In the genomic region with DNA sequence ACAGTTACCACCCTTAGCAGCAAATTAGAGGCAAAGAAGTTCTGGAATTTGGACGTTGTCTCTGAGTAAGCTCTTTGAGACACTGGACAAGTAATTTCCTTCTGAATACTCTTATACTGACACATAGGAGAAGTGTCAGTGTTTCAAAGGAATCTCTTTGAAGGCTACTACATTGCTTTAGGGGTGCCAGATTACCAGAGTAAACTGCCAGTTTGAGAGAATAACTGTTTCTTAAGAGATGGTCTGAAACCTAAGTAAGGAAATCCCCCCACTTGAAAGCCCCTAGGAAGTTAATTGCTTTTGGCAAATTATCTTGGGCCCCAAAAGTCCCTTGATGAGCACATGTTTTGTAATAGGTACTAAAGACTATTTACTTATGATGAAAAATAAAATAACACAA, we compare ENCODE assay signal across 10 cellular contexts. TPM values are rescaled to one million over a fixed set of nuclear protein-coding genes. Genes with fewer than 3 reads are reported as not detected.
DNase-seq lines count a peak whose midpoint lies in the region; ATAC-seq lines count a peak whose summit lies in the region.
"Had no signal": no experiment of that assay in that cellular context is flagged by ENCODE, and none has a peak within 500 bp of the region (broad histone marks: within the 10 kb centered on the region; RNA-seq: fewer than 3 reads in every experiment).

No MANE protein-coding gene starts in this region.

- H3K36me3 Mint-ChIP-seq in stimulated activated naive CD8-positive, alpha-beta T cell treated with anti-CD3 and anti-CD28 coated beads, Interleukin-15, Interleukin-2, amounts not matched to agents 100 ng/mL and 50 ng/mL, for 24 hours (ENCODE audit: low read depth), result peaks cover 6% of the 10 kb centered on the region
- H3K36me3 Mint-ChIP-seq in activated CD4-positive, alpha-beta memory T cell treated with anti-CD3 and anti-CD28 coated beads for 36 hours, result peaks cover 33% of the 10 kb centered on the region

- peak overlapping the region; percentile 21 for H3K27ac Mint-ChIP-seq in stimulated activated naive CD8-positive, alpha-beta T cell treated with anti-CD3 and anti-CD28 coated beads, Interleukin-15, Interleukin-2, amounts not matched to agents 100 ng/mL and 50 ng/mL, for 24 hours
- peak overlapping the region; percentile 88 for H3K27ac Mint-ChIP-seq in activated CD4-positive, alpha-beta memory T cell treated with anti-CD3 and anti-CD28 coated beads for 36 hours

- no peak for DNase-seq in stimulated activated naive CD8-positive, alpha-beta T cell treated with anti-CD3 and anti-CD28 coated beads, Interleukin-15, Interleukin-2, amounts not matched to agents 100 U/mL and 50 U/mL, for 24 hours
- no peak for DNase-seq in activated CD4-positive, alpha-beta memory T cell treated with anti-CD3 and anti-CD28 coated beads for 36 hours
- DNase-seq in kidney tubule cell (ENCODE audit: low spot score) (peak; percentile 53), NCI-H2227 treated with DMSO at 0.1 percent for 48 hours (lab: John Stamatoyannopoulos, UW) (no peak), NCI-H2081 treated with DMSO at 0.1 percent for 48 hours (lab: John Stamatoyannopoulos, UW) (no peak)
- DNase-seq: NK-92 treated with Interleukin-12 subunit alpha and Interleukin-12 subunit beta, amount 100 ng/mL, for 24 hours; small intestine had no signal

- CTCF ChIA-PET in activated CD4-positive, alpha-beta memory T cell treated with anti-CD3 and anti-CD28 coated beads for 36 hours (lab: Charles Lee), result interaction anchor here (0.7 to 2.4 kb wide), 5 partner anchors 35 to 61 kb away, joined by 3 to 13 read pairs (median 3); no protein-coding TSS in a partner anchor

- H3K4me1 Mint-ChIP-seq in stimulated activated naive CD8-positive, alpha-beta T cell treated with anti-CD3 and anti-CD28 coated beads, Interleukin-15, Interleukin-2, amounts not matched to agents 100 ng/mL and 50 ng/mL, for 24 hours (ENCODE audit: low read depth), result peaks cover 67% of the 10 kb centered on the region
- H3K4me1 Mint-ChIP-seq in activated CD4-positive, alpha-beta memory T cell treated with anti-CD3 and anti-CD28 coated beads for 36 hours (ENCODE audit: low read depth), result peaks cover 70% of the 10 kb centered on the region

- H3K9me3 Mint-ChIP-seq in stimulated activated naive CD8-positive, alpha-beta T cell treated with anti-CD3 and anti-CD28 coated beads, Interleukin-15, Interleukin-2, amounts not matched to agents 100 ng/mL and 50 ng/mL, for 24 hours, result no peaks in the 10 kb centered on the region
- no peaks in the 10 kb centered on the region for H3K9me3 Mint-ChIP-seq in activated CD4-positive, alpha-beta memory T cell treated with anti-CD3 and anti-CD28 coated beads for 36 hours

- POLR2A ChIA-PET in activated CD4-positive, alpha-beta memory T cell treated with anti-CD3 and anti-CD28 coated beads for 36 hours (lab: Charles Lee), result interaction anchor here (1.4 to 4.8 kb wide), 3 partner anchors 7 to 158 kb away, joined by 3 to 122 read pairs (median 6); no protein-coding TSS in a partner anchor

- H3K4me3 Mint-ChIP-seq in stimulated activated naive CD8-positive, alpha-beta T cell treated with anti-CD3 and anti-CD28 coated beads, Interleukin-15, Interleukin-2, amounts not matched to agents 100 ng/mL and 50 ng/mL, for 24 hours, result peak overlapping the region; percentile 48
- peak overlapping the region; percentile 72 for H3K4me3 Mint-ChIP-seq in activated CD4-positive, alpha-beta memory T cell treated with anti-CD3 and anti-CD28 coated beads for 36 hours

- intact Hi-C loops in activated CD4-positive, alpha-beta memory T cell treated with anti-CD3 and anti-CD28 coated beads for 36 hours (cut with micrococcal nuclease), result loop anchor here (10.0 kb wide), 1 partner anchor 421 kb away; the partner anchor contains the start of gene IFIT5

- no peak for ATAC-seq in stimulated activated naive CD8-positive, alpha-beta T cell treated with anti-CD3 and anti-CD28 coated beads, Interleukin-15, Interleukin-2, amounts not matched to agents 100 U/mL and 50 U/mL, for 24 hours
- ATAC-seq in GM19023 (IDR thresholded peaks at IDR 0.05; ENCODE audit: unreplicated experiment) (no peak), HG03571 (IDR thresholded peaks at IDR 0.05; ENCODE audit: unreplicated experiment) (no peak)

- no peaks in the 10 kb centered on the region for H3K27me3 Mint-ChIP-seq in stimulated activated naive CD8-positive, alpha-beta T cell treated with anti-CD3 and anti-CD28 coated beads, Interleukin-15, Interleukin-2, amounts not matched to agents 100 ng/mL and 50 ng/mL, for 24 hours
- no peaks in the 10 kb centered on the region for H3K27me3 Mint-ChIP-seq in activated CD4-positive, alpha-beta memory T cell treated with anti-CD3 and anti-CD28 coated beads for 36 hours

RNA-seq across cellular contexts. Expression of gene FAS, which starts 3.4 kb away (rescaled TPM):
- total RNA-seq in activated CD4-positive, alpha-beta memory T cell treated with anti-CD3 and anti-CD28 coated beads for 36 hours, result 10 to 100 TPM; 62.2 to 63.5 TPM

RNA-seq across cellular contexts. Expression of gene ACTA2, which starts 41.5 kb away (rescaled TPM):
- 10 to 100 TPM; 18.6 to 23.3 TPM for total RNA-seq in activated CD4-positive, alpha-beta memory T cell treated with anti-CD3 and anti-CD28 coated beads for 36 hours
